Comparison of ENCODE assay signal across 36 cellular contexts in genomic region chr5:145223582-145223981, GRCh38.
DNase-seq lines count a peak whose midpoint lies in the region; ATAC-seq, FAIRE-seq and TF ChIP-seq lines count a peak whose summit lies in the region.
"Had no signal": no experiment of that assay in that cellular context is flagged by ENCODE, and none has a peak within 500 bp of the region (broad histone marks: within the 10 kb centered on the region; RNA-seq: fewer than 3 reads in every experiment).

No MANE protein-coding gene starts in this region.

- H2BK15ac ChIP-seq in IMR-90 (ENCODE audit: low read depth, low read length) = no peak overlapping the region

- no peak overlapping the region for H3K23ac ChIP-seq in IMR-90 (ENCODE audit: low read depth, low read length)
- H3K23ac ChIP-seq in trophoblast cell (ENCODE audit: low read length) = no peak overlapping the region

- no peak overlapping the region for H4K91ac ChIP-seq in IMR-90 (ENCODE audit: insufficient read depth, low read depth, low read length)
- H4K91ac ChIP-seq in trophoblast cell (ENCODE audit: low read depth, low read length) = peak overlapping the region; percentile 62

- H2AK5ac ChIP-seq in IMR-90 (ENCODE audit: low read depth, low read length) (no peak overlapping the region), trophoblast cell (ENCODE audit: low read length) (no peak overlapping the region)

- H3K27me3 ChIP-seq in HepG2 (ENCODE audit: control insufficient read depth in 1 of 2, insufficient read depth in 2 of 2, low read length in 2 of 2) (no peaks in the 10 kb centered on the region), right lobe of liver (no peaks in the 10 kb centered on the region), IMR-90 (ENCODE audit: control insufficient read depth, insufficient read depth, low read length) (no peaks in the 10 kb centered on the region), trophoblast cell (ENCODE audit: insufficient read depth, low read length) (no peaks in the 10 kb centered on the region)
- H3K27me3 ChIP-seq: BE2C; BLaER1; BLaER1 treated with 17β-estradiol and CSF1 and Interleukin-3, amounts not matched to agents 10 nM and 100 nM had no signal

- POLR2A ChIA-PET in HepG2 (lab: Yijun Ruan, JAX) = no interaction called here
- POLR2A ChIA-PET in A549 (lab: Yijun Ruan, JAX) = no interaction called here
- POLR2A ChIA-PET in IMR-90 (lab: Charles Lee; ENCODE audit: unreplicated experiment) = no interaction called here
- POLR2A ChIA-PET in naive thymus-derived CD8-positive, alpha-beta T cell (lab: Charles Lee) = no interaction called here

- H2BK120ac ChIP-seq in IMR-90 (ENCODE audit: low read depth, low read length) = no peak overlapping the region
- H2BK120ac ChIP-seq in trophoblast cell (ENCODE audit: insufficient read depth, low read length, poor library complexity) = no peak overlapping the region

- H3K79me2 ChIP-seq in HepG2 (ENCODE audit: insufficient read depth, low read length) (no peaks in the 10 kb centered on the region), trophoblast cell (ENCODE audit: control insufficient read depth, insufficient read depth, low read length, poor library complexity) (no peaks in the 10 kb centered on the region)

- no peak overlapping the region for H3K9ac ChIP-seq in HepG2 (ENCODE audit: insufficient read depth, low read depth, low read length)
- no peak overlapping the region for H3K9ac ChIP-seq in IMR-90 (ENCODE audit: low read depth, low read length)
- H3K9ac ChIP-seq in trophoblast cell (ENCODE audit: low read length) = no peak overlapping the region
- H3K9ac ChIP-seq: BLaER1; BLaER1 treated with 17β-estradiol and CSF1 and Interleukin-3, amounts not matched to agents 10 nM and 100 nM had no signal

- ATAC-seq in HepG2 (no peak), right lobe of liver (no peak), A549 (no peak), IMR-90 (ENCODE audit: low read depth) (no peak)
- no peak for ATAC-seq in naive thymus-derived CD8-positive, alpha-beta T cell
- ATAC-seq: CD8-positive, alpha-beta T cell had no signal

- TF ChIP-seq EP300 in HepG2 (IDR thresholded peaks at IDR 0.05; ENCODE audit: low read depth in 2 of 2, low read length in 2 of 2) = no peak
- TF ChIP-seq EP300 in HepG2 (CRISPR knock-in tag; IDR thresholded peaks at IDR 0.05; ENCODE audit: borderline replicate concordance) = no peak
- no peak for TF ChIP-seq EP300 in A549 (IDR thresholded peaks at IDR 0.05)

- TF ChIP-seq POLR2A in HepG2 (IDR thresholded peaks at IDR 0.05; ENCODE audit: insufficient read depth in 1 of 2, low read depth in 2 of 2, low read length in 2 of 2) (no peak), right lobe of liver (IDR thresholded peaks at IDR 0.05) (no peak), A549 (IDR thresholded peaks at IDR 0.05; ENCODE audit: low read length) (no peak), IMR-90 (IDR thresholded peaks at IDR 0.05; ENCODE audit: low read depth, low read length) (no peak), erythroblast (IDR thresholded peaks at IDR 0.05; ENCODE audit: low read length) (no peak)

- TF ChIP-seq RAD21 in HepG2 (CRISPR knock-in tag; IDR thresholded peaks at IDR 0.05) (no peak), A549 (conservative IDR thresholded peaks at IDR 0.05 in 1 of 2, IDR thresholded peaks at IDR 0.05 in 1 of 2) (no peak), IMR-90 (IDR thresholded peaks at IDR 0.05; ENCODE audit: low read length) (no peak)

- H3K56ac ChIP-seq in IMR-90 (ENCODE audit: extremely low read depth, insufficient read depth, low read length) = no peak overlapping the region

- no peak overlapping the region for H3K4me3 Mint-ChIP-seq in naive thymus-derived CD8-positive, alpha-beta T cell
- H3K4me3 Mint-ChIP-seq in activated naive CD8-positive, alpha-beta T cell treated with anti-CD3 and anti-CD28 coated beads for 36 hours = no peak overlapping the region
- H3K4me3 Mint-ChIP-seq: B cell; CD14-positive monocyte; CD4-positive, alpha-beta memory T cell; CD4-positive, alpha-beta T cell; CD4-positive, CD25-positive, alpha-beta regulatory T cell; CD8-positive, alpha-beta memory T cell; CD8-positive, alpha-beta T cell had no signal

- H3K27ac Mint-ChIP-seq in naive thymus-derived CD8-positive, alpha-beta T cell = no peak overlapping the region
- H3K27ac Mint-ChIP-seq in activated naive CD8-positive, alpha-beta T cell treated with anti-CD3 and anti-CD28 coated beads for 36 hours = no peak overlapping the region
- H3K27ac Mint-ChIP-seq: B cell; CD14-positive monocyte; CD4-positive, alpha-beta memory T cell; CD4-positive, alpha-beta T cell; CD4-positive, CD25-positive, alpha-beta regulatory T cell; CD8-positive, alpha-beta memory T cell; CD8-positive, alpha-beta T cell had no signal

- peaks cover 0 to 8% (median 0%) of the 10 kb centered on the region in 9 donors for H3K9me3 Mint-ChIP-seq in naive thymus-derived CD8-positive, alpha-beta T cell
- no peaks in the 10 kb centered on the region for H3K9me3 Mint-ChIP-seq in activated naive CD8-positive, alpha-beta T cell treated with anti-CD3 and anti-CD28 coated beads for 36 hours

- H3K36me3 ChIP-seq in HepG2 (replicated peaks in 1 of 2; ENCODE audit: control insufficient read depth in 1 of 2, insufficient read depth in 2 of 2, low read length in 2 of 2) (no peaks in the 10 kb centered on the region), right lobe of liver (no peaks in the 10 kb centered on the region), IMR-90 (ENCODE audit: control insufficient read depth, insufficient read depth, low read length) (no peaks in the 10 kb centered on the region), trophoblast cell (ENCODE audit: control insufficient read depth in 1 of 2, insufficient read depth in 2 of 2, low read length in 2 of 2) (no peaks in the 10 kb centered on the region)
- H3K36me3 ChIP-seq: BE2C; BLaER1; BLaER1 treated with 17β-estradiol and CSF1 and Interleukin-3, amounts not matched to agents 10 nM and 100 nM had no signal

- no peaks in the 10 kb centered on the region for H3K27me3 Mint-ChIP-seq in naive thymus-derived CD8-positive, alpha-beta T cell
- no peaks in the 10 kb centered on the region for H3K27me3 Mint-ChIP-seq in activated naive CD8-positive, alpha-beta T cell treated with anti-CD3 and anti-CD28 coated beads for 36 hours
- H3K27me3 Mint-ChIP-seq: B cell; CD4-positive, alpha-beta memory T cell; CD4-positive, alpha-beta T cell; CD4-positive, CD25-positive, alpha-beta regulatory T cell; CD8-positive, alpha-beta memory T cell had no signal

- WGBS in HepG2 (ENCODE audit: low lambda C conversion rate) = 2% methylated on average over 3 of the region's 3 CpGs
- WGBS in right lobe of liver (ENCODE audit: insufficient coverage, low coverage, low lambda C conversion rate, missing lambda C conversion rate) = 54% methylated on average over 3 of the region's 3 CpGs
- WGBS in A549 (ENCODE audit: missing lambda C conversion rate) = 39% methylated on average over 3 of the region's 3 CpGs
- WGBS in IMR-90 (ENCODE audit: extremely low coverage in 2 of 2, insufficient read length in 1 of 2), 2 experiments = no CpG with 5 or more reads among the region's 3 CpGs
- WGBS in trophoblast cell (ENCODE audit: extremely low coverage, insufficient coverage, insufficient read length) = no CpG with 5 or more reads among the region's 3 CpGs

- no peaks in the 10 kb centered on the region for H3K9me1 ChIP-seq in IMR-90 (ENCODE audit: insufficient read depth, low read length)

- FAIRE-seq in HepG2 (lab: Jason Lieb, UNC) (no peak), A549 (lab: Jason Lieb, UNC) (no peak)
- FAIRE-seq: A204.1, D721Med had no signal

- H4K5ac ChIP-seq in IMR-90 (ENCODE audit: low read depth, low read length) = no peak overlapping the region

- CTCF ChIA-PET in HepG2 (lab: Yijun Ruan, JAX; ENCODE audit: low intra/inter-chr PET ratio, low total read pairs) = no interaction called here
- CTCF ChIA-PET in A549 (lab: Yijun Ruan, JAX) = no interaction called here
- CTCF ChIA-PET in IMR-90 (lab: Yijun Ruan, JAX) = no interaction called here

- in situ Hi-C loops in HepG2 (cut with HindIII; ENCODE audit: extremely low pct_ligation_motif_present, low pct_unique_long_range_greater_than_20kb) (no loop called here), IMR-90 (cut with MboI; ENCODE audit: low sequenced_read_pairs) (no loop called here)

- H3K9me3 ChIP-seq in HepG2 (ENCODE audit: low read length) = no peaks in the 10 kb centered on the region
- no peaks in the 10 kb centered on the region for H3K9me3 ChIP-seq in right lobe of liver
- no peaks in the 10 kb centered on the region for H3K9me3 ChIP-seq in A549
- H3K9me3 ChIP-seq in IMR-90 (ENCODE audit: control insufficient read depth, insufficient read depth, low read length) = no peaks in the 10 kb centered on the region
- no peaks in the 10 kb centered on the region for H3K9me3 ChIP-seq in trophoblast cell (ENCODE audit: insufficient read depth, low read depth, low read length)
- H3K9me3 ChIP-seq: BE2C; BLaER1; BLaER1 treated with 17β-estradiol and CSF1 and Interleukin-3, amounts not matched to agents 10 nM and 100 nM; Caco-2 had no signal

- no peak overlapping the region for H2AK9ac ChIP-seq in IMR-90 (replicated peaks; ENCODE audit: low read depth, low read length, poor library complexity)

- H3K27ac ChIP-seq in HepG2 (ENCODE audit: extremely low read length, insufficient read depth, low read length) = no peak overlapping the region
- H3K27ac ChIP-seq in right lobe of liver = no peak overlapping the region
- H3K27ac ChIP-seq in A549 = no peak overlapping the region
- H3K27ac ChIP-seq in IMR-90 (ENCODE audit: insufficient read depth, low read length) = no peak overlapping the region
- H3K27ac ChIP-seq in trophoblast cell (ENCODE audit: low read depth, low read length) = no peak overlapping the region
- H3K27ac ChIP-seq: 22Rv1; BLaER1; BLaER1 treated with 17β-estradiol and CSF1 and Interleukin-3, amounts not matched to agents 10 nM and 100 nM; C4-2B had no signal

- no TSS peak for BruUV-seq in HepG2 (replicated peaks; lab: Mats Ljungman, UMichigan)
- no TSS peak for BruUV-seq in IMR-90 (replicated peaks; lab: Mats Ljungman, UMichigan)

- H2BK5ac ChIP-seq in IMR-90 (ENCODE audit: low read depth, low read length, poor library complexity, severe bottlenecking) (no peak overlapping the region), trophoblast cell (ENCODE audit: low read depth, low read length, poor library complexity) (no peak overlapping the region)

- no peaks in the 10 kb centered on the region for H4K20me1 ChIP-seq in HepG2 (ENCODE audit: insufficient read depth, low read length)
- H4K20me1 ChIP-seq in IMR-90 (ENCODE audit: insufficient read depth, low read length) = no peaks in the 10 kb centered on the region
- H4K20me1 ChIP-seq: BLaER1; BLaER1 treated with 17β-estradiol and CSF1 and Interleukin-3, amounts not matched to agents 10 nM and 100 nM had no signal

- no peaks in the 10 kb centered on the region for H3K4me1 Mint-ChIP-seq in naive thymus-derived CD8-positive, alpha-beta T cell
- no peaks in the 10 kb centered on the region for H3K4me1 Mint-ChIP-seq in activated naive CD8-positive, alpha-beta T cell treated with anti-CD3 and anti-CD28 coated beads for 36 hours
- H3K4me1 Mint-ChIP-seq: B cell; CD14-positive monocyte; CD4-positive, alpha-beta memory T cell; CD4-positive, CD25-positive, alpha-beta regulatory T cell; CD8-positive, alpha-beta memory T cell had no signal

- no peak overlapping the region for H3K4ac ChIP-seq in IMR-90 (ENCODE audit: low read depth, low read length)
- H3K4ac ChIP-seq in trophoblast cell (ENCODE audit: low read depth, low read length) = no peak overlapping the region

- no peak overlapping the region for H4K8ac ChIP-seq in IMR-90 (ENCODE audit: low read depth in 2 of 2, low read length in 2 of 2)
- H4K8ac ChIP-seq in trophoblast cell (ENCODE audit: low read depth, low read length) = no peak overlapping the region

- DNase-seq in HepG2 (ENCODE audit: low spot score) = no peak
- DNase-seq in right lobe of liver = no peak
- no peak for DNase-seq in A549 (ENCODE audit: low read depth in 1 of 2, low spot score in 1 of 2)
- DNase-seq in IMR-90 = no peak
- no peak for DNase-seq in trophoblast cell
- no peak for DNase-seq in erythroblast (lab: John Stamatoyannopoulos, UW)
- DNase-seq in naive thymus-derived CD8-positive, alpha-beta T cell = no peak
- no peak for DNase-seq in activated naive CD8-positive, alpha-beta T cell treated with anti-CD3 and anti-CD28 coated beads for 36 hours
- DNase-seq: 8988T; ACHN; AML-193; BE2C; C1 segment of cervical spinal cord; Caco-2; Calu3; CD4-positive, alpha-beta memory T cell; CD4-positive, alpha-beta T cell; CD4-positive, CD25-positive, alpha-beta regulatory T cell; CD8-positive, alpha-beta memory T cell; CD8-positive, alpha-beta T cell; COR-L47; DMS 273 treated with DMSO at 0.1 percent for 48 hours; DMS153; DMS53; DMS79; DMS79 treated with DMSO at 0.1 percent for 48 hours; DND-41; EL had no signal

- H3K4me1 ChIP-seq in HepG2 (ENCODE audit: insufficient read depth, low read length) (no peaks in the 10 kb centered on the region), right lobe of liver (no peaks in the 10 kb centered on the region), A549 (no peaks in the 10 kb centered on the region), IMR-90 (ENCODE audit: control insufficient read depth, insufficient read depth, low read length) (no peaks in the 10 kb centered on the region; the same call in 1 of the 2 replicates), trophoblast cell (ENCODE audit: control insufficient read depth in 1 of 2, insufficient read depth in 2 of 2, low read length in 2 of 2) (peaks cover 2 to 8% of the 10 kb centered on the region in 2 experiments)
- H3K4me1 ChIP-seq: BE2C; BLaER1; BLaER1 treated with 17β-estradiol and CSF1 and Interleukin-3, amounts not matched to agents 10 nM and 100 nM; Caco-2 had no signal

- H2AFZ ChIP-seq in HepG2 (ENCODE audit: low read length) (no peak overlapping the region), IMR-90 (replicated peaks; ENCODE audit: low read length, poor library complexity) (no peak overlapping the region), trophoblast cell (ENCODE audit: insufficient read depth, low read length, poor library complexity) (no peak overlapping the region)

- TF ChIP-seq CTCF in HepG2 (CRISPR knock-in tag; IDR thresholded peaks at IDR 0.05) (no peak), right lobe of liver (IDR thresholded peaks at IDR 0.05) (no peak), A549 (IDR thresholded peaks at IDR 0.05) (no peak), IMR-90 (conservative IDR thresholded peaks at IDR 0.05; ENCODE audit: low read depth, low read length) (no peak)

- no peak overlapping the region for H3K4me3 ChIP-seq in HepG2 (replicated peaks in 1 of 3; ENCODE audit: insufficient read depth in 1 of 3, low read depth in 2 of 3, low read length in 3 of 3)
- H3K4me3 ChIP-seq in right lobe of liver = no peak overlapping the region
- no peak overlapping the region for H3K4me3 ChIP-seq in A549
- no peak overlapping the region for H3K4me3 ChIP-seq in IMR-90 (ENCODE audit: insufficient read depth, low read depth, low read length)
- H3K4me3 ChIP-seq in trophoblast cell (ENCODE audit: low read depth, low read length) = no peak overlapping the region
- H3K4me3 ChIP-seq: BLaER1; BLaER1 treated with 17β-estradiol and CSF1 and Interleukin-3, amounts not matched to agents 10 nM and 100 nM had no signal

- H3K14ac ChIP-seq in IMR-90 (replicated peaks; ENCODE audit: low read depth, low read length) (no peak overlapping the region), trophoblast cell (ENCODE audit: low read length) (no peak overlapping the region)

- H4K12ac ChIP-seq in trophoblast cell (ENCODE audit: low read depth, low read length) = no peak overlapping the region

- no peak overlapping the region for H2BK12ac ChIP-seq in trophoblast cell (ENCODE audit: low read length)

- H3K4me2 ChIP-seq in HepG2 (ENCODE audit: low read depth, low read length) (no peak overlapping the region), A549 (no peak overlapping the region), IMR-90 (ENCODE audit: low read depth, low read length) (no peak overlapping the region), trophoblast cell (ENCODE audit: low read length) (no peak overlapping the region)
- H3K4me2 ChIP-seq: BLaER1; BLaER1 treated with 17β-estradiol and CSF1 and Interleukin-3, amounts not matched to agents 10 nM and 100 nM had no signal

- intact Hi-C loops in HepG2 (cut with micrococcal nuclease; ENCODE audit: unreplicated experiment) = no loop called here
- intact Hi-C loops in right lobe of liver (cut with DNase I) = no loop called here
- intact Hi-C loops in IMR-90 (cut with micrococcal nuclease) = no loop called here

- dilution Hi-C loops in IMR-90 (cut with HindIII; ENCODE audit: low sequenced_read_pairs, unreplicated experiment) = no loop called here

- H3K36me3 Mint-ChIP-seq in naive thymus-derived CD8-positive, alpha-beta T cell = no peaks in the 10 kb centered on the region
- H3K36me3 Mint-ChIP-seq in activated naive CD8-positive, alpha-beta T cell treated with anti-CD3 and anti-CD28 coated beads for 36 hours = no peaks in the 10 kb centered on the region
- H3K36me3 Mint-ChIP-seq: CD14-positive monocyte; CD4-positive, alpha-beta memory T cell; CD4-positive, CD25-positive, alpha-beta regulatory T cell; CD8-positive, alpha-beta memory T cell; CD8-positive, alpha-beta T cell had no signal

- H2BK20ac ChIP-seq in IMR-90 (ENCODE audit: low read depth, low read length) = no peak overlapping the region

- H3K18ac ChIP-seq in IMR-90 (ENCODE audit: low read depth, low read length) (no peak overlapping the region), trophoblast cell (ENCODE audit: low read length) (no peak overlapping the region)

- H3K79me1 ChIP-seq in IMR-90 (ENCODE audit: low read depth in 1 of 2, low read length in 2 of 2) (no peaks in the 10 kb centered on the region), trophoblast cell (ENCODE audit: low read length) (peaks cover 9% of the 10 kb centered on the region)

Comparison
In these comparisons a context has a peak if more than half of its experiments do, and no peak if none do; other contexts are left out.
1. Of the 38 proteins assayed by ChIP-seq in both HepG2 and A549: peak only in HepG2: none; only in A549: none; in both: MAFK; in neither: 37.